In the genomic region with DNA sequence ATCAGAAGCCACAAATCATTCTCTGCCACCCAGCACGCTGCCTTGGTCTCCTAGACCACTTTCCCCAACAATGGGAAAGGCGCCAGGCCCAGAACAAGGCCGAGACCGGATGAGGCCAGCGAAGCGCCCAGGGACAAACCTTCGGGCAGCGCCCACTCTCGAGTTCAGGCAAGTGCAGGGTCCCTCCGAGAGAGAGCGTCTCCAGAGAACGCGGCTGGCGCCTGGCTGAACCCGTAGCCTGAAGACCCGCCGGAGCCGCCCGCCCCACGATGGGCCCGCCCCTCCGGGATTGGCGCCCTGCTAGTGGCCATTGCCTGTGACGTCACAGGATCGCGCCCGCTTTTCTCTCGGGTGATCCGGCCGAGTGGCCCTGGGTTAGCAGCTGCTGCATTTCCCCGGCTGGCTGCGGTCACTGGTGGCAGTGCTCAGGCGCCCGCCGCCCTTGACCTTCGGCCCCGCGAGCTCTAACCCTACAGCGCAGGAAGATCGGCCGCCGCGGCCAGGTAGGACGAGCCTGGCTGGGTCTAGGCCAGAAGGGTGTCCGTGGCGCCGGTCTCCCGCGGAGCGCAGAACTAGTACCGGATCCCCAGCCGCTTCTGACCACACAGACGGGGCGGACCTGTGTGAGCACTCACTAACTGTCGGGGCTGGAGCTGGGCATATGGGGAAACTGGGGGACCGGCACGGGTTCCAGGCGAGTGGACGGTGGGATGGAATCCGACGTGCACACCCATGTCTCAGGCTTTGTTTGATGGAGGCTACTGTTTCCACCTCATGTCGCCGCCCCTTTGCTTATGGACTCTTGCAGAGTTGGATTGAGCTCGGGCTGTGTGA, we compare ENCODE assay signal across 1 cellular context.
TF ChIP-seq lines count a peak whose summit lies in the region.

A gene with protein sequence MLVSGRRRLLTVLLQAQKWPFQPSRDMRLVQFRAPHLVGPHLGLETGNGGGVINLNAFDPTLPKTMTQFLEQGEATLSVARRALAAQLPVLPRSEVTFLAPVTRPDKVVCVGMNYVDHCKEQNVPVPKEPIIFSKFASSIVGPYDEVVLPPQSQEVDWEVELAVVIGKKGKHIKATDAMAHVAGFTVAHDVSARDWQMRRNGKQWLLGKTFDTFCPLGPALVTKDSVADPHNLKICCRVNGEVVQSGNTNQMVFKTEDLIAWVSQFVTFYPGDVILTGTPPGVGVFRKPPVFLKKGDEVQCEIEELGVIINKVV (plus strand): TSS at position 339 of the 834 bp plus-strand sequence. CDS start 2,851 bp downstream, outside the sequence.

TF ChIP-seq in HEK293, 187 proteins besides CTCF, POLR2A, EP300 and RAD21 (continued from another document):
- TF ChIP-seq ELK4 (IDR thresholded peaks at IDR 0.05; ENCODE audit: borderline replicate concordance, low read depth, low read length) (no peak), ZFP37 (tag by site-specific recombination; IDR thresholded peaks at IDR 0.05) (0 out of 2 replicates have a peak, but pooled peaks have one; percentile 46), ZNF629 (tag by site-specific recombination; IDR thresholded peaks at IDR 0.05) (peak; percentile 97), ZNF704 (tag by site-specific recombination; IDR thresholded peaks at IDR 0.05) (no peak), ZNF791 (tag by site-specific recombination; IDR thresholded peaks at IDR 0.05) (no peak), ZNF747 (tag by site-specific recombination; IDR thresholded peaks at IDR 0.05) (no peak), ZNF394 (tag by site-specific recombination; IDR thresholded peaks at IDR 0.05; ENCODE audit: borderline replicate concordance) (peak; percentile 11; the same call in 1 of the 2 replicates), ZNF112 (tag by site-specific recombination; IDR thresholded peaks at IDR 0.05) (no peak), ZNF146 (tag by site-specific recombination; IDR thresholded peaks at IDR 0.05) (no peak), ZNF175 (tag by site-specific recombination; IDR thresholded peaks at IDR 0.05) (no peak), ZNF211 (tag by site-specific recombination; IDR thresholded peaks at IDR 0.05; ENCODE audit: low read depth) (no peak), ZNF202 (tag by site-specific recombination; IDR thresholded peaks at IDR 0.05; ENCODE audit: borderline replicate concordance) (no peak), ZNF19 (tag by site-specific recombination; IDR thresholded peaks at IDR 0.05; ENCODE audit: low read depth) (no peak), ZNF776 (tag by site-specific recombination; IDR thresholded peaks at IDR 0.05; ENCODE audit: borderline replicate concordance) (no peak), ZXDB (tag by site-specific recombination; IDR thresholded peaks at IDR 0.05) (0 out of 2 replicates have a peak, but pooled peaks have one; percentile 37), ZNF354C (tag by site-specific recombination; IDR thresholded peaks at IDR 0.05; ENCODE audit: borderline replicate concordance, low read depth) (no peak), ZNF48 (tag by site-specific recombination; IDR thresholded peaks at IDR 0.05) (no peak), ZNF701 (tag by site-specific recombination; IDR thresholded peaks at IDR 0.05) (no peak), BCL11B (tag by site-specific recombination; IDR thresholded peaks at IDR 0.05; ENCODE audit: low read depth) (peak; percentile 63; the same call in 1 of the 2 replicates), PATZ1 (tag by site-specific recombination; IDR thresholded peaks at IDR 0.05) (no peak), SP7 (tag by site-specific recombination; IDR thresholded peaks at IDR 0.05) (peak; percentile 44; the same call in 1 of the 2 replicates), ZNF664 (tag by site-specific recombination; IDR thresholded peaks at IDR 0.05) (no peak), ZNF341 (tag by site-specific recombination; IDR thresholded peaks at IDR 0.05; ENCODE audit: low read depth) (peak; percentile 71; the same call in 1 of the 2 replicates), ZNF324 (tag by site-specific recombination; IDR thresholded peaks at IDR 0.05) (0 out of 2 replicates have a peak, but pooled peaks have one; percentile 26), ZNF184 (tag by site-specific recombination; IDR thresholded peaks at IDR 0.05) (no peak), ZNF501 (tag by site-specific recombination; IDR thresholded peaks at IDR 0.05) (peak; percentile 83), MZF1 (tag by site-specific recombination; IDR thresholded peaks at IDR 0.05; ENCODE audit: borderline replicate concordance) (no peak), PRDM1 (tag by site-specific recombination; IDR thresholded peaks at IDR 0.05) (no peak), ZNF423 (tag by site-specific recombination; IDR thresholded peaks at IDR 0.05) (no peak), ZNF292 (tag by site-specific recombination; IDR thresholded peaks at IDR 0.05; ENCODE audit: borderline replicate concordance, low read depth) (no peak), ZNF302 (tag by site-specific recombination; IDR thresholded peaks at IDR 0.05; ENCODE audit: low read depth) (no peak), KLF8 (tag by site-specific recombination; IDR thresholded peaks at IDR 0.05) (peak; percentile 61; the same call in 1 of the 2 replicates), ZNF473 (tag by site-specific recombination; IDR thresholded peaks at IDR 0.05) (no peak)
- TF ChIP-seq, protein P1, sequence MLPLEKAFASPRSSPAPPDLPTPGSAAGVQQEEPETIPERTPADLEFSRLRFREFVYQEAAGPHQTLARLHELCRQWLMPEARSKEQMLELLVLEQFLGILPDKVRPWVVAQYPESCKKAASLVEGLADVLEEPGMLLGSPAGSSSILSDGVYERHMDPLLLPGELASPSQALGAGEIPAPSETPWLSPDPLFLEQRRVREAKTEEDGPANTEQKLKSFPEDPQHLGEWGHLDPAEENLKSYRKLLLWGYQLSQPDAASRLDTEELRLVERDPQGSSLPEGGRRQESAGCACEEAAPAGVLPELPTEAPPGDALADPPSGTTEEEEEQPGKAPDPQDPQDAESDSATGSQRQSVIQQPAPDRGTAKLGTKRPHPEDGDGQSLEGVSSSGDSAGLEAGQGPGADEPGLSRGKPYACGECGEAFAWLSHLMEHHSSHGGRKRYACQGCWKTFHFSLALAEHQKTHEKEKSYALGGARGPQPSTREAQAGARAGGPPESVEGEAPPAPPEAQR (tag by site-specific recombination; IDR thresholded peaks at IDR 0.05), result no peak
- TF ChIP-seq, protein P2, sequence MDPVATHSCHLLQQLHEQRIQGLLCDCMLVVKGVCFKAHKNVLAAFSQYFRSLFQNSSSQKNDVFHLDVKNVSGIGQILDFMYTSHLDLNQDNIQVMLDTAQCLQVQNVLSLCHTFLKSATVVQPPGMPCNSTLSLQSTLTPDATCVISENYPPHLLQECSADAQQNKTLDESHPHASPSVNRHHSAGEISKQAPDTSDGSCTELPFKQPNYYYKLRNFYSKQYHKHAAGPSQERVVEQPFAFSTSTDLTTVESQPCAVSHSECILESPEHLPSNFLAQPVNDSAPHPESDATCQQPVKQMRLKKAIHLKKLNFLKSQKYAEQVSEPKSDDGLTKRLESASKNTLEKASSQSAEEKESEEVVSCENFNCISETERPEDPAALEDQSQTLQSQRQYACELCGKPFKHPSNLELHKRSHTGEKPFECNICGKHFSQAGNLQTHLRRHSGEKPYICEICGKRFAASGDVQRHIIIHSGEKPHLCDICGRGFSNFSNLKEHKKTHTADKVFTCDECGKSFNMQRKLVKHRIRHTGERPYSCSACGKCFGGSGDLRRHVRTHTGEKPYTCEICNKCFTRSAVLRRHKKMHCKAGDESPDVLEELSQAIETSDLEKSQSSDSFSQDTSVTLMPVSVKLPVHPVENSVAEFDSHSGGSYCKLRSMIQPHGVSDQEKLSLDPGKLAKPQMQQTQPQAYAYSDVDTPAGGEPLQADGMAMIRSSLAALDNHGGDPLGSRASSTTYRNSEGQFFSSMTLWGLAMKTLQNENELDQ (tag by site-specific recombination; IDR thresholded peaks at IDR 0.05; ENCODE audit: low read depth), result no peak
- TF ChIP-seq, protein P3, sequence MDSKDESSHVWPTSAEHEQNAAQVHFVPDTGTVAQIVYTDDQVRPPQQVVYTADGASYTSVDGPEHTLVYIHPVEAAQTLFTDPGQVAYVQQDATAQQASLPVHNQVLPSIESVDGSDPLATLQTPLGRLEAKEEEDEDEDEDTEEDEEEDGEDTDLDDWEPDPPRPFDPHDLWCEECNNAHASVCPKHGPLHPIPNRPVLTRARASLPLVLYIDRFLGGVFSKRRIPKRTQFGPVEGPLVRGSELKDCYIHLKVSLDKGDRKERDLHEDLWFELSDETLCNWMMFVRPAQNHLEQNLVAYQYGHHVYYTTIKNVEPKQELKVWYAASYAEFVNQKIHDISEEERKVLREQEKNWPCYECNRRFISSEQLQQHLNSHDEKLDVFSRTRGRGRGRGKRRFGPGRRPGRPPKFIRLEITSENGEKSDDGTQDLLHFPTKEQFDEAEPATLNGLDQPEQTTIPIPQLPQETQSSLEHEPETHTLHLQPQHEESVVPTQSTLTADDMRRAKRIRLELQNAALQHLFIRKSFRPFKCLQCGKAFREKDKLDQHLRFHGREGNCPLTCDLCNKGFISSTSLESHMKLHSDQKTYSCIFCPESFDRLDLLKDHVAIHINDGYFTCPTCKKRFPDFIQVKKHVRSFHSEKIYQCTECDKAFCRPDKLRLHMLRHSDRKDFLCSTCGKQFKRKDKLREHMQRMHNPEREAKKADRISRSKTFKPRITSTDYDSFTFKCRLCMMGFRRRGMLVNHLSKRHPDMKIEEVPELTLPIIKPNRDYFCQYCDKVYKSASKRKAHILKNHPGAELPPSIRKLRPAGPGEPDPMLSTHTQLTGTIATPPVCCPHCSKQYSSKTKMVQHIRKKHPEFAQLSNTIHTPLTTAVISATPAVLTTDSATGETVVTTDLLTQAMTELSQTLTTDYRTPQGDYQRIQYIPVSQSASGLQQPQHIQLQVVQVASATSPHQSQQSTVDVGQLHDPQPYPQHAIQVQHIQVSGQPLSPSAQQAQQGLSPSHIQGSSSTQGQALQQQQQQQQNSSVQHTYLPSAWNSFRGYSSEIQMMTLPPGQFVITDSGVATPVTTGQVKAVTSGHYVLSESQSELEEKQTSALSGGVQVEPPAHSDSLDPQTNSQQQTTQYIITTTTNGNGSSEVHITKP (tag by site-specific recombination; IDR thresholded peaks at IDR 0.05), result peak; percentile 18; the same call in 1 of the 2 replicates
- TF ChIP-seq, protein P4, sequence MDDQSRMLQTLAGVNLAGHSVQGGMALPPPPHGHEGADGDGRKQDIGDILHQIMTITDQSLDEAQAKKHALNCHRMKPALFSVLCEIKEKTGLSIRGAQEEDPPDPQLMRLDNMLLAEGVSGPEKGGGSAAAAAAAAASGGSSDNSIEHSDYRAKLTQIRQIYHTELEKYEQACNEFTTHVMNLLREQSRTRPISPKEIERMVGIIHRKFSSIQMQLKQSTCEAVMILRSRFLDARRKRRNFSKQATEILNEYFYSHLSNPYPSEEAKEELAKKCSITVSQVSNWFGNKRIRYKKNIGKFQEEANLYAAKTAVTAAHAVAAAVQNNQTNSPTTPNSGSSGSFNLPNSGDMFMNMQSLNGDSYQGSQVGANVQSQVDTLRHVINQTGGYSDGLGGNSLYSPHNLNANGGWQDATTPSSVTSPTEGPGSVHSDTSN (CRISPR knock-in tag; IDR thresholded peaks at IDR 0.05), result peak; percentile 66; the same call in 1 of the 2 replicates
- TF ChIP-seq, protein P5, sequence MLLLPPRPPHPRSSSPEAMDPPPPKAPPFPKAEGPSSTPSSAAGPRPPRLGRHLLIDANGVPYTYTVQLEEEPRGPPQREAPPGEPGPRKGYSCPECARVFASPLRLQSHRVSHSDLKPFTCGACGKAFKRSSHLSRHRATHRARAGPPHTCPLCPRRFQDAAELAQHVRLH (tag by site-specific recombination; IDR thresholded peaks at IDR 0.05), result no peak
